In genomic region chr15:85615930-85616329, GRCh38 we compare ENCODE assay signal across 8 cellular contexts.
DNase-seq lines count a peak whose midpoint lies in the region; ATAC-seq and TF ChIP-seq lines count a peak whose summit lies in the region.

No MANE protein-coding gene starts in this region.

- no peak overlapping the region for H4K8ac ChIP-seq in IMR-90 (ENCODE audit: low read depth in 2 of 2, low read length in 2 of 2)

- no peak overlapping the region for H2BK120ac ChIP-seq in IMR-90 (ENCODE audit: low read depth, low read length)

- H3K9me3 ChIP-seq in CD4-positive, CD25-positive, alpha-beta regulatory T cell (ENCODE audit: control insufficient read depth in 2 of 2, low read length in 2 of 2): no peaks in the 10 kb centered on the region
- H3K9me3 ChIP-seq in IMR-90 (ENCODE audit: control insufficient read depth, insufficient read depth, low read length) (no peaks in the 10 kb centered on the region), adipocyte (ENCODE audit: control insufficient read depth, low read length) (no peaks in the 10 kb centered on the region), transverse colon (no peaks in the 10 kb centered on the region)

- POLR2A ChIA-PET in IMR-90 (lab: Charles Lee; ENCODE audit: unreplicated experiment): no interaction called here

- CTCF ChIA-PET in IMR-90 (lab: Yijun Ruan, JAX): no interaction called here

- H2AFZ ChIP-seq in IMR-90 (replicated peaks; ENCODE audit: low read length, poor library complexity): no peak overlapping the region

- no peak overlapping the region for H3K4me3 Mint-ChIP-seq in CD4-positive, CD25-positive, alpha-beta regulatory T cell

- peaks cover 10 to 33% (median 19%) of the 10 kb centered on the region in 4 donors for H3K4me1 Mint-ChIP-seq in CD4-positive, CD25-positive, alpha-beta regulatory T cell

- no peak overlapping the region for H2AK5ac ChIP-seq in IMR-90 (ENCODE audit: low read depth, low read length)

- H2BK5ac ChIP-seq in IMR-90 (ENCODE audit: low read depth, low read length, poor library complexity, severe bottlenecking): no peak overlapping the region

- H3K23ac ChIP-seq in IMR-90 (ENCODE audit: low read depth, low read length): no peak overlapping the region

- peak; percentile 33 to 34 for ATAC-seq in CD4-positive, CD25-positive, alpha-beta regulatory T cell (ENCODE audit: low read depth in 2 of 2)
- ATAC-seq in GM19035 (IDR thresholded peaks at IDR 0.05; ENCODE audit: unreplicated experiment) (peak; percentile 70), IMR-90 (ENCODE audit: low read depth) (peak; percentile 15; the same call in 1 of the 2 replicates), omental fat pad (ENCODE audit: low FRiP score) (no peak)

- H3K9ac ChIP-seq in IMR-90 (ENCODE audit: low read depth, low read length): no peak overlapping the region
- H3K9ac ChIP-seq in adipocyte (ENCODE audit: low read length): peak overlapping the region; percentile 85

- H3K4ac ChIP-seq in IMR-90 (ENCODE audit: low read depth, low read length): no peak overlapping the region

- TF ChIP-seq POLR2A in IMR-90 (IDR thresholded peaks at IDR 0.05; ENCODE audit: low read depth, low read length) (no peak), transverse colon (IDR thresholded peaks at IDR 0.05) (no peak)

- H4K5ac ChIP-seq in IMR-90 (ENCODE audit: low read depth, low read length): no peak overlapping the region

- H3K36me3 Mint-ChIP-seq in CD4-positive, CD25-positive, alpha-beta regulatory T cell: peaks cover 10% of the 10 kb centered on the region

- DNase-seq in CD4-positive, CD25-positive, alpha-beta regulatory T cell: peak in 2 of 3 donors; percentile 11 to 46
- DNase-seq in IMR-90: peak; percentile 52
- DNase-seq in adipocyte (ENCODE audit: low read depth): peak; percentile 72
- DNase-seq in iPS-NIHi11 (ENCODE audit: low spot score): peak; percentile 49
- DNase-seq in transverse colon: no peak
- DNase-seq in omental fat pad (ENCODE audit: low spot score): no peak
- DNase-seq in SW480 (ENCODE audit: low spot score): no peak

- no peak for TF ChIP-seq EP300 in transverse colon (IDR thresholded peaks at IDR 0.05; ENCODE audit: low read depth)

- H3K9me3 Mint-ChIP-seq in CD4-positive, CD25-positive, alpha-beta regulatory T cell: no peaks in the 10 kb centered on the region

- H3K4me2 ChIP-seq in IMR-90 (ENCODE audit: low read depth, low read length): no peak overlapping the region

- H4K20me1 ChIP-seq in IMR-90 (ENCODE audit: insufficient read depth, low read length): no peaks in the 10 kb centered on the region

- no peak overlapping the region for H2BK20ac ChIP-seq in IMR-90 (ENCODE audit: low read depth, low read length)

- intact Hi-C loops in IMR-90 (cut with micrococcal nuclease) (loop anchor here (1.0 to 10.0 kb wide), 4 partner anchors 88 to 319 kb away; partner anchors contain the start of gene KLHL25), transverse colon (cut with DNase I; ENCODE audit: low total_unique reads) (no loop called here)

- in situ Hi-C loops in IMR-90 (cut with MboI; ENCODE audit: low sequenced_read_pairs): no loop called here
- in situ Hi-C loops in transverse colon (cut with MboI; ENCODE audit: low pct_ligation_motif_present in 1 of 4, low pct_unique_long_range_greater_than_20kb in 1 of 4, low sequenced_read_pairs in 3 of 4): loop anchor here in 1 of 4 donors (10.0 kb wide), 1 partner anchor 219 kb away; no protein-coding TSS in a partner anchor

- H3K27ac ChIP-seq in CD4-positive, CD25-positive, alpha-beta regulatory T cell (ENCODE audit: insufficient read depth, low read length, poor library complexity, severe bottlenecking): no peak overlapping the region
- no peak overlapping the region for H3K27ac ChIP-seq in IMR-90 (ENCODE audit: insufficient read depth, low read length)
- H3K27ac ChIP-seq in transverse colon: peak overlapping the region; percentile 76 to 85 (median 82)

- no peak overlapping the region for H3K14ac ChIP-seq in IMR-90 (replicated peaks; ENCODE audit: low read depth, low read length)

- H3K4me3 ChIP-seq in CD4-positive, CD25-positive, alpha-beta regulatory T cell (ENCODE audit: low read depth, low read length): no peak overlapping the region
- no peak overlapping the region for H3K4me3 ChIP-seq in IMR-90 (ENCODE audit: insufficient read depth, low read depth, low read length)
- H3K4me3 ChIP-seq in adipocyte (ENCODE audit: low read length): no peak overlapping the region
- H3K4me3 ChIP-seq in transverse colon: no peak overlapping the region

- TF ChIP-seq RAD21 in IMR-90 (IDR thresholded peaks at IDR 0.05; ENCODE audit: low read length): peak; percentile 53

- H3K36me3 ChIP-seq in CD4-positive, CD25-positive, alpha-beta regulatory T cell (ENCODE audit: control insufficient read depth, insufficient read depth, low read length): peaks cover 13% of the 10 kb centered on the region
- H3K36me3 ChIP-seq in IMR-90 (ENCODE audit: control insufficient read depth, insufficient read depth, low read length) (no peaks in the 10 kb centered on the region), adipocyte (ENCODE audit: control insufficient read depth, insufficient read depth, low read length, severe bottlenecking) (no peaks in the 10 kb centered on the region), transverse colon (no peaks in the 10 kb centered on the region)

- H3K56ac ChIP-seq in IMR-90 (ENCODE audit: extremely low read depth, insufficient read depth, low read length): no peak overlapping the region

- TF ChIP-seq CTCF in IMR-90 (conservative IDR thresholded peaks at IDR 0.05; ENCODE audit: low read depth, low read length) (peak; percentile 55), transverse colon (IDR thresholded peaks at IDR 0.05) (peak in 4 of 5 experiments; percentile 21 to 49 (median 36)), omental fat pad (IDR thresholded peaks at IDR 0.05) (no peak)

- BruUV-seq in IMR-90 (replicated peaks; lab: Mats Ljungman, UMichigan): no TSS peak

- no peak overlapping the region for H4K91ac ChIP-seq in IMR-90 (ENCODE audit: insufficient read depth, low read depth, low read length)

- dilution Hi-C loops in IMR-90 (cut with HindIII; ENCODE audit: low sequenced_read_pairs, unreplicated experiment): no loop called here

- H3K27ac Mint-ChIP-seq in CD4-positive, CD25-positive, alpha-beta regulatory T cell: peak overlapping the region in 1 of 3 donors; percentile 4

- H3K18ac ChIP-seq in IMR-90 (ENCODE audit: low read depth, low read length): no peak overlapping the region

- peaks cover 40% of the 10 kb centered on the region for H3K4me1 ChIP-seq in CD4-positive, CD25-positive, alpha-beta regulatory T cell (ENCODE audit: control insufficient read depth, insufficient read depth, low read length, poor library complexity, severe bottlenecking)
- peaks cover 12% of the 10 kb centered on the region for H3K4me1 ChIP-seq in IMR-90 (ENCODE audit: control insufficient read depth, insufficient read depth, low read length)
- peaks cover 48% of the 10 kb centered on the region for H3K4me1 ChIP-seq in adipocyte (ENCODE audit: control insufficient read depth, insufficient read depth, low read length)
- peaks cover 5 to 63% (median 19%) of the 10 kb centered on the region in 4 donors for H3K4me1 ChIP-seq in transverse colon

- no peaks in the 10 kb centered on the region for H3K27me3 Mint-ChIP-seq in CD4-positive, CD25-positive, alpha-beta regulatory T cell

- peaks cover 28 to 60% of the 10 kb centered on the region in 2 experiments for H3K79me1 ChIP-seq in IMR-90 (ENCODE audit: low read depth in 1 of 2, low read length in 2 of 2)

- H3K27me3 ChIP-seq in CD4-positive, CD25-positive, alpha-beta regulatory T cell (ENCODE audit: control insufficient read depth, insufficient read depth, low read length): no peaks in the 10 kb centered on the region
- H3K27me3 ChIP-seq in IMR-90 (ENCODE audit: control insufficient read depth, insufficient read depth, low read length): no peaks in the 10 kb centered on the region
- H3K27me3 ChIP-seq in adipocyte (replicated peaks; ENCODE audit: control insufficient read depth, insufficient read depth, low read length): no peaks in the 10 kb centered on the region
- H3K27me3 ChIP-seq in transverse colon: no peaks in the 10 kb centered on the region

- H2AK9ac ChIP-seq in IMR-90 (replicated peaks; ENCODE audit: low read depth, low read length, poor library complexity): no peak overlapping the region

- H3K9me1 ChIP-seq in IMR-90 (ENCODE audit: insufficient read depth, low read length): 0 out of 2 replicates have a peak, but pooled peaks cover 3% of the 10 kb centered on the region

- no peak overlapping the region for H2BK15ac ChIP-seq in IMR-90 (ENCODE audit: low read depth, low read length)

TF ChIP-seq in IMR-90, 13 proteins besides CTCF, POLR2A, EP300 and RAD21:
- TF ChIP-seq SMC3 (IDR thresholded peaks at IDR 0.05; ENCODE audit: low read depth, low read length): peak; percentile 60
- no peak for TF ChIP-seq FOS (IDR thresholded peaks at IDR 0.05; ENCODE audit: low read depth, low read length)
TF ChIP-seq in IMR-90: peak in this region for 1.

Comparison
In these comparisons a context has a peak if more than half of its experiments do, and no peak if none do; other contexts are left out.
1. DNase-seq: peak in CD4-positive, CD25-positive, alpha-beta regulatory T cell (2 of 3), IMR-90 (single experiment), adipocyte (single experiment) and iPS-NIHi11 (single experiment); none in transverse colon (single experiment), omental fat pad (single experiment) and SW480 (single experiment).
2. H3K27ac ChIP-seq: peak in transverse colon (4 of 4); none in CD4-positive, CD25-positive, alpha-beta regulatory T cell (single experiment) and IMR-90 (single experiment).
3. CTCF ChIP-seq: peak in IMR-90 (single experiment) and transverse colon (4 of 5); none in omental fat pad (0 of 3).